Comparison of ENCODE assay signal across 12 cellular contexts in the genomic region with DNA sequence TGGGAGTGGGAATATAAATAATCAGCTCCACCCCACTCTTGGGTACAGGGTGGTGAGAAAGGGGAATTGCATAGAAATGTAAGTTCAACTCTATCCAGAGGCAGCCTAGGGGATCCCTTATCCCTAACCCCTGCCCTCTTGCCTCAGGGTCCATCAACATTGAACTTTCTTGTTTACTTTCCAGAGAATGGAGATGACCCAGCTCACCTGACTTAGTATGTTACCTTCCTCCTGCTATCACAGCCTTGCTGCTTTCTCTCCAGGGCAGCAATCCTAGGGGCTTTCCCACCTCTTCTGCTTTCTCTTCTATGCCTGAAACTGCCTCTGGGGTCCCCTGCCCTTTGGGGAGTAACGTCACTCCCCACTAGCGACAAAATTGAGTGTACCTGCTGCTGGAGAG. TPM values are rescaled to one million over a fixed set of nuclear protein-coding genes. Genes with fewer than 3 reads are reported as not detected.
A peak's percentile ranks its signal among the peaks of the same experiment; 100 is the strongest.
DNase-seq lines count a peak whose midpoint lies in the region; ATAC-seq and TF ChIP-seq lines count a peak whose summit lies in the region.
"Had no signal": no experiment of that assay in that cellular context is flagged by ENCODE, and none has a peak within 500 bp of the region (broad histone marks: within the 10 kb centered on the region; RNA-seq: fewer than 3 reads in every experiment).

No MANE protein-coding gene starts in this region.

- intact Hi-C loops in heart left ventricle (cut with DNase I), result no loop called here
- intact Hi-C loops in Right ventricle myocardium superior (cut with DNase I), result no loop called here
- intact Hi-C loops in uterus (cut with DNase I; ENCODE audit: low total_unique reads), result no loop called here

- DNase-seq in heart left ventricle, result no peak
- no peak for DNase-seq in Right ventricle myocardium superior
- DNase-seq in neural crest cell (ENCODE audit: low read depth, low spot score), result no peak
- no peak for DNase-seq in uterus
- DNase-seq in CD1c-positive myeloid dendritic cell (ENCODE audit: extremely low spot score), result no peak
- no peak for DNase-seq in Kasumi-1 (lab: John Stamatoyannopoulos, UW)
- DNase-seq: activated T-cell treated with anti-CD3 and anti-CD28 coated beads, Interleukin-2, amount 50 U/mL, for 48 hours; NCI-H524 treated with DMSO at 0.1 percent for 48 hours had no signal

- no peaks in the 10 kb centered on the region for H3K27me3 ChIP-seq in heart left ventricle
- no peaks in the 10 kb centered on the region for H3K27me3 ChIP-seq in duodenal mucosa (ENCODE audit: control insufficient read depth in 1 of 2, insufficient read depth in 2 of 2, low read length in 2 of 2)
- no peaks in the 10 kb centered on the region for H3K27me3 ChIP-seq in uterus

- H3K4me1 ChIP-seq in heart left ventricle (peaks cover 17 to 79% (median 62%) of the 10 kb centered on the region in 12 donors), duodenal mucosa (ENCODE audit: control insufficient read depth in 1 of 2, insufficient read depth in 2 of 2, low read length in 2 of 2) (peaks cover 52 to 53% of the 10 kb centered on the region in 2 donors), uterus (peaks cover 0 to 29% of the 10 kb centered on the region in 2 donors)

- no peak for ATAC-seq in heart left ventricle
- ATAC-seq in Right ventricle myocardium superior (ENCODE audit: poor library complexity), result no peak
- no peak for ATAC-seq in GM21717 (IDR thresholded peaks at IDR 0.05; ENCODE audit: unreplicated experiment)

- H3K27ac ChIP-seq in heart left ventricle, result peak overlapping the region in 11 of 12 donors; percentile 20 to 100 (median 97)
- H3K27ac ChIP-seq in duodenal mucosa (ENCODE audit: low read depth, low read length), result no peak overlapping the region
- H3K27ac ChIP-seq in uterus, result peak overlapping the region; percentile 99 to 100

- WGBS in heart left ventricle, 4 donors, result 74 to 86% (median 77%) methylated on average over 2 of the region's 2 CpGs

- H3K9ac ChIP-seq in duodenal mucosa (ENCODE audit: low read depth in 1 of 2, low read length in 2 of 2), result peak overlapping the region; percentile 26 to 85

- peaks cover 0 to 10% (median 0%) of the 10 kb centered on the region in 9 donors for H3K36me3 ChIP-seq in heart left ventricle
- peaks cover 0 to 4% of the 10 kb centered on the region in 2 donors for H3K36me3 ChIP-seq in duodenal mucosa (ENCODE audit: control insufficient read depth in 1 of 2, insufficient read depth in 2 of 2, low read length in 2 of 2)
- H3K36me3 ChIP-seq in uterus, result no peaks in the 10 kb centered on the region

- no peaks in the 10 kb centered on the region for H3K9me3 Mint-ChIP-seq in neural crest cell

- no peaks in the 10 kb centered on the region for H3K9me3 ChIP-seq in heart left ventricle
- no peaks in the 10 kb centered on the region for H3K9me3 ChIP-seq in duodenal mucosa (ENCODE audit: control insufficient read depth in 1 of 2, low read length in 2 of 2)
- H3K9me3 ChIP-seq in uterus, result no peaks in the 10 kb centered on the region

- peak overlapping the region in 10 of 12 donors; percentile 69 to 94 (median 81) for H3K4me3 ChIP-seq in heart left ventricle
- H3K4me3 ChIP-seq in duodenal mucosa (ENCODE audit: low read depth in 1 of 2, low read length in 2 of 2), result peak overlapping the region; percentile 41 to 82
- peak overlapping the region in 1 of 2 donors; percentile 94 for H3K4me3 ChIP-seq in uterus

- no peaks in the 10 kb centered on the region for H3K36me3 Mint-ChIP-seq in neural crest cell (ENCODE audit: low read depth)

- H3K4me3 Mint-ChIP-seq in neural crest cell, result peak overlapping the region; percentile 86

- no peak overlapping the region for H3K27ac Mint-ChIP-seq in neural crest cell (ENCODE audit: unreplicated experiment)

- TF ChIP-seq CTCF in heart left ventricle (IDR thresholded peaks at IDR 0.05), result no peak
- TF ChIP-seq CTCF in neural crest cell (conservative IDR thresholded peaks at IDR 0.05), result no peak
- TF ChIP-seq CTCF in uterus (IDR thresholded peaks at IDR 0.05), result no peak

- peaks cover 67% of the 10 kb centered on the region for H3K4me1 Mint-ChIP-seq in neural crest cell

- H3K27me3 Mint-ChIP-seq in neural crest cell (ENCODE audit: low read depth), result peaks cover 15% of the 10 kb centered on the region

- no peak for TF ChIP-seq POLR2A in heart left ventricle (IDR thresholded peaks at IDR 0.05)
- no peak for TF ChIP-seq POLR2A in uterus (IDR thresholded peaks at IDR 0.05)

RNA-seq across cellular contexts. Expression of a gene that starts 2.7 kb away (rescaled TPM):
- 100 to 1,000 TPM in 4 of 9 donors, 10 to 100 TPM in 5; 51.5 to 316 (median 71.1) TPM for total RNA-seq in heart left ventricle
- 10 to 100 TPM; 23.0 to 31.5 TPM for polyA plus RNA-seq in heart left ventricle
- total RNA-seq in Right ventricle myocardium superior, result 121 TPM
- 61.8 and 62.7 TPM in 2 replicates for total RNA-seq in neural crest cell
- 100 to 1,000 TPM; 164 to 507 (median 318) TPM for total RNA-seq in uterus

RNA-seq across cellular contexts. Expression of a gene that starts 16.5 kb away (rescaled TPM):
- total RNA-seq in heart left ventricle (not detected), Right ventricle myocardium superior (not detected), neural crest cell (not detected in 2 replicates), uterus (not detected)
- polyA plus RNA-seq in heart left ventricle, result not detected
- total RNA-seq: subcutaneous adipose tissue had no signal
- polyA plus RNA-seq: keratinocyte had no signal

RNA-seq across cellular contexts. Expression of a gene that starts 19.8 kb away (rescaled TPM):
- total RNA-seq in heart left ventricle (10 to 100 TPM; 31.6 to 87.7 (median 37.6) TPM), Right ventricle myocardium superior (49.5 TPM), neural crest cell (40.2 and 41.7 TPM in 2 replicates), uterus (100 to 1,000 TPM in 2 of 4 donors, 10 to 100 TPM in 2; 62.5 to 242 (median 94.3) TPM)
- polyA plus RNA-seq in heart left ventricle, result 10 to 100 TPM; 39.6 to 41.0 TPM

RNA-seq across cellular contexts. Expression of a gene that starts 42.0 kb away (rescaled TPM):
- total RNA-seq in heart left ventricle, result 10 to 100 TPM in 8 of 9 donors, 1 to 10 TPM in 1; 8.7 to 20.3 (median 11.8) TPM
- polyA plus RNA-seq in heart left ventricle, result 10 to 100 TPM; 10.7 to 30.1 TPM
- 10.3 TPM for total RNA-seq in Right ventricle myocardium superior
- 58.0 and 61.2 TPM in 2 replicates for total RNA-seq in neural crest cell
- 10 to 100 TPM in 3 of 4 donors, 1 to 10 TPM in 1; 9.1 to 85.8 (median 33.9) TPM for total RNA-seq in uterus

RNA-seq across cellular contexts. Expression of a gene that starts 52.4 kb away (rescaled TPM):
- total RNA-seq in heart left ventricle (10 to 100 TPM in 1 of 9 donors, 1 to 10 TPM in 8; 1.7 to 12.0 (median 3.6) TPM), Right ventricle myocardium superior (3.0 TPM), neural crest cell (44.0 and 49.6 TPM in 2 replicates), uterus (10 to 100 TPM in 2 of 4 donors, 1 to 10 TPM in 2; 1.5 to 18.0 (median 9.9) TPM)
- 1 to 10 TPM; 1.4 to 2.2 TPM for polyA plus RNA-seq in heart left ventricle
